In the genomic region with DNA sequence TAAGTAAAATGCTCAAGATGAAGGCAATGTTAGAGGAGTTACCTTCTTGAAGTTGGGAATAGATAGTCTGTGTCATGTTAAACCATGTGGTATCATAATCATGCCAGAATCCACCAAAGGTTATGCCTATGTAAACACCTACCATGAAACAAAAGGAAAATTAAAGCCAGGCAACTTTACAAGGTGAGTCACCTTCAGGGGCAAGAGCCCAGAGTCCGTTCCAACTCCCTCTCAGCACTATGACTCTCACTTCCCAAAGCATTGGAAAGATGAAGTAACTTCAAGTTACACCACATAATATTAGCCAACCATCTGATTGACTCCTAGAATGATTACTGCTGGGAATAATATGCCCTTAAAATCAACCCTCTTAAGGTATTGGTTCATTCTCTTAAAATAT, we compare ENCODE assay signal across 17 cellular contexts. TPM values are rescaled to one million over a fixed set of nuclear protein-coding genes. Genes with fewer than 3 reads are reported as not detected.
DNase-seq lines count a peak whose midpoint lies in the region; ATAC-seq and TF ChIP-seq lines count a peak whose summit lies in the region.
"Had no signal": no experiment of that assay in that cellular context is flagged by ENCODE, and none has a peak within 500 bp of the region (broad histone marks: within the 10 kb centered on the region; RNA-seq: fewer than 3 reads in every experiment).

No MANE protein-coding gene starts in this region.

- intact Hi-C loops in lower lobe of right lung (cut with DNase I), result no loop called here

- no peaks in the 10 kb centered on the region for H3K4me1 ChIP-seq in lower lobe of right lung
- H3K4me1 ChIP-seq: sigmoid colon had no signal

- H3K4me3 ChIP-seq in epithelial cell of esophagus (ENCODE audit: low read length), result no peak overlapping the region
- no peak overlapping the region for H3K4me3 ChIP-seq in lower lobe of right lung
- H3K4me3 ChIP-seq: K562, sigmoid colon had no signal

- TF ChIP-seq CTCF in epithelial cell of esophagus (IDR thresholded peaks at IDR 0.05; ENCODE audit: insufficient read depth, low read depth, low read length, missing control alignments) (no peak), lower lobe of right lung (IDR thresholded peaks at IDR 0.05) (no peak)

- ATAC-seq in lower lobe of right lung, result peak; percentile 66 to 77
- no peak for ATAC-seq in GM21576 (IDR thresholded peaks at IDR 0.05; ENCODE audit: unreplicated experiment)
- ATAC-seq: activated CD4-positive, CD25-positive, alpha-beta regulatory T cell treated with anti-CD3 and anti-CD28 coated beads, Interleukin-2, amount 50 U/mL, for 24 hours; K562 had no signal

- H3K9me3 ChIP-seq in lower lobe of right lung, result no peaks in the 10 kb centered on the region

- H3K36me3 ChIP-seq in lower lobe of right lung, result no peaks in the 10 kb centered on the region
- H3K36me3 ChIP-seq: sigmoid colon had no signal

- H3K27me3 ChIP-seq in lower lobe of right lung (ENCODE audit: low read depth), result no peaks in the 10 kb centered on the region
- H3K27me3 ChIP-seq: sigmoid colon had no signal

- DNase-seq in CD1c-positive myeloid dendritic cell (ENCODE audit: extremely low spot score), result peak; percentile 67
- peak; percentile 49 for DNase-seq in M059J (ENCODE audit: low read depth)
- peak; percentile 92 for DNase-seq in epithelial cell of esophagus (ENCODE audit: low read depth)
- DNase-seq in lower lobe of right lung, result no peak
- DNase-seq in NCI-H1105 treated with DMSO at 0.1 percent for 48 hours (lab: John Stamatoyannopoulos, UW), result no peak
- no peak for DNase-seq in occipital lobe (lab: John Stamatoyannopoulos, UW)
- DNase-seq in hypothalamus (lab: John Stamatoyannopoulos, UW), result no peak
- DNase-seq: effector CD8-positive, alpha-beta T cell; immature natural killer cell; NCI-H1930; NCI-H526 treated with DMSO at 0.1 percent for 48 hours; sigmoid colon; T-helper 1 cell had no signal

- H3K27ac ChIP-seq in lower lobe of right lung, result no peak overlapping the region
- H3K27ac ChIP-seq: sigmoid colon had no signal

RNA-seq across cellular contexts. Expression of a gene that starts 38.5 kb away (rescaled TPM):
- total RNA-seq in M059J (2014; rRNA removed; shearing (Covaris generic)), result not detected in 2 replicates
- 2.8 TPM for total RNA-seq in lower lobe of right lung
- total RNA-seq in occipital lobe, result 3.7 TPM
- total RNA-seq: RPMI7951 had no signal

Comparison
In these comparisons a context has a peak if more than half of its experiments do, and no peak if none do; other contexts are left out.
1. DNase-seq: peak in CD1c-positive myeloid dendritic cell (single experiment), M059J (single experiment) and epithelial cell of esophagus (single experiment); none in lower lobe of right lung (single experiment), NCI-H1105 treated with DMSO at 0.1 percent for 48 hours (single experiment), occipital lobe (single experiment) and hypothalamus (0 of 51).